9 cellular contexts compared by ENCODE assay signal in genomic region chr14:56333361-56334279, GRCh38.
DNase-seq lines count a peak whose midpoint lies in the region; ATAC-seq and TF ChIP-seq lines count a peak whose summit lies in the region.
"Had no signal": no experiment of that assay in that cellular context is flagged by ENCODE, and none has a peak within 500 bp of the region (broad histone marks: within the 10 kb centered on the region; RNA-seq: fewer than 3 reads in every experiment).

No MANE protein-coding gene starts in this region.

- H3K4me1 ChIP-seq in upper lobe of left lung, result peaks cover 8 to 18% (median 9%) of the 10 kb centered on the region in 4 donors

- H3K27ac Mint-ChIP-seq in activated CD8-positive, alpha-beta memory T cell treated with anti-CD3 and anti-CD28 coated beads, Interleukin-2, amount 10 ng/mL, durations not matched to agents 7 days and 5 days, result peak overlapping the region; percentile 53
- H3K27ac Mint-ChIP-seq in activated naive CD4-positive, alpha-beta T cell treated with anti-CD3 and anti-CD28 coated beads, Interleukin-2, amount 10 ng/mL, durations not matched to agents 7 days and 5 days, result no peak overlapping the region
- H3K27ac Mint-ChIP-seq: naive B cell had no signal

- H3K9me3 Mint-ChIP-seq in activated CD8-positive, alpha-beta memory T cell treated with anti-CD3 and anti-CD28 coated beads, Interleukin-2, amount 10 ng/mL, durations not matched to agents 7 days and 5 days (ENCODE audit: low read depth), result no peaks in the 10 kb centered on the region
- no peaks in the 10 kb centered on the region for H3K9me3 Mint-ChIP-seq in activated naive CD4-positive, alpha-beta T cell treated with anti-CD3 and anti-CD28 coated beads, Interleukin-2, amount 10 ng/mL, durations not matched to agents 7 days and 5 days
- H3K9me3 Mint-ChIP-seq: naive B cell had no signal

- H3K36me3 ChIP-seq in upper lobe of left lung, result no peaks in the 10 kb centered on the region

- H3K9me3 ChIP-seq in upper lobe of left lung, result no peaks in the 10 kb centered on the region

- no peak for DNase-seq in activated CD8-positive, alpha-beta memory T cell treated with anti-CD3 and anti-CD28 coated beads, Interleukin-2, amount 10 ng/mL, durations not matched to agents 7 days and 5 days
- DNase-seq in activated CD8-positive, alpha-beta memory T cell treated with anti-CD3 and anti-CD28 coated beads, Interleukin-2, amount 50 U/mL, for 48 hours, result no peak
- peak; percentile 88 for DNase-seq in fibroblast of villous mesenchyme (ENCODE audit: low read depth)
- DNase-seq in upper lobe of left lung, result peak in 1 of 2 donors; percentile 36
- no peak for DNase-seq in GM13977 (ENCODE audit: low spot score)
- DNase-seq in activated naive CD4-positive, alpha-beta T cell treated with anti-CD3 and anti-CD28 coated beads, Interleukin-2, amount 10 ng/mL, durations not matched to agents 7 days and 5 days, result no peak
- DNase-seq: naive B cell had no signal

- H3K4me3 ChIP-seq in fibroblast of villous mesenchyme (ENCODE audit: low read depth, low read length), result no peak overlapping the region
- H3K4me3 ChIP-seq in upper lobe of left lung, result no peak overlapping the region

- TF ChIP-seq POLR2A in upper lobe of left lung (IDR thresholded peaks at IDR 0.05), result no peak

- CTCF ChIA-PET in activated CD8-positive, alpha-beta memory T cell treated with anti-CD3 and anti-CD28 coated beads, Interleukin-2, amount 10 ng/mL, durations not matched to agents 7 days and 5 days (lab: Charles Lee), result no interaction called here
- CTCF ChIA-PET in activated naive CD4-positive, alpha-beta T cell treated with anti-CD3 and anti-CD28 coated beads, Interleukin-2, amount 10 ng/mL, durations not matched to agents 7 days and 5 days (lab: Charles Lee), result no interaction called here

- peaks cover 11% of the 10 kb centered on the region for H3K4me1 Mint-ChIP-seq in activated CD8-positive, alpha-beta memory T cell treated with anti-CD3 and anti-CD28 coated beads, Interleukin-2, amount 10 ng/mL, durations not matched to agents 7 days and 5 days
- H3K4me1 Mint-ChIP-seq in activated naive CD4-positive, alpha-beta T cell treated with anti-CD3 and anti-CD28 coated beads, Interleukin-2, amount 10 ng/mL, durations not matched to agents 7 days and 5 days, result peaks cover 12% of the 10 kb centered on the region
- H3K4me1 Mint-ChIP-seq: naive B cell had no signal

- H3K27me3 Mint-ChIP-seq in activated CD8-positive, alpha-beta memory T cell treated with anti-CD3 and anti-CD28 coated beads, Interleukin-2, amount 10 ng/mL, durations not matched to agents 7 days and 5 days, result no peaks in the 10 kb centered on the region
- H3K27me3 Mint-ChIP-seq in activated naive CD4-positive, alpha-beta T cell treated with anti-CD3 and anti-CD28 coated beads, Interleukin-2, amount 10 ng/mL, durations not matched to agents 7 days and 5 days, result no peaks in the 10 kb centered on the region
- H3K27me3 Mint-ChIP-seq: naive B cell had no signal

- H3K27me3 ChIP-seq in upper lobe of left lung, result no peaks in the 10 kb centered on the region

- in situ Hi-C loops in GM13977 (cut with MboI; ENCODE audit: low pct_unique_long_range_greater_than_20kb, low sequenced_read_pairs, unreplicated experiment), result loop anchor here (25.0 kb wide), 1 partner anchor 596 kb away; no protein-coding TSS in a partner anchor

- no peak for TF ChIP-seq CTCF in fibroblast of villous mesenchyme (IDR thresholded peaks at IDR 0.05; ENCODE audit: insufficient read depth, low read depth, low read length)
- TF ChIP-seq CTCF in upper lobe of left lung (IDR thresholded peaks at IDR 0.05), result no peak
- TF ChIP-seq CTCF in GM13977 (IDR thresholded peaks at IDR 0.05; ENCODE audit: extremely low read depth, insufficient read depth, missing control alignments), result no peak

- WGBS in upper lobe of left lung, 2 donors, result 56 to 66% methylated on average over 9 of the region's 9 CpGs

- no peak for ATAC-seq in activated CD8-positive, alpha-beta memory T cell treated with anti-CD3 and anti-CD28 coated beads, Interleukin-2, amount 10 ng/mL, durations not matched to agents 7 days and 5 days
- peak in 1 of 2 donors; percentile 68 for ATAC-seq in upper lobe of left lung (ENCODE audit: low FRiP score in 2 of 2)
- ATAC-seq in GM18511 (IDR thresholded peaks at IDR 0.05; ENCODE audit: unreplicated experiment), result no peak

- peak overlapping the region in 3 of 4 donors; percentile 4 to 67 (median 25) for H3K27ac ChIP-seq in upper lobe of left lung

- TF ChIP-seq EP300 in upper lobe of left lung (IDR thresholded peaks at IDR 0.05), result peak in 2 of 4 donors; percentile 12 to 51

- H3K36me3 Mint-ChIP-seq in activated CD8-positive, alpha-beta memory T cell treated with anti-CD3 and anti-CD28 coated beads, Interleukin-2, amount 10 ng/mL, durations not matched to agents 7 days and 5 days, result no peaks in the 10 kb centered on the region
- H3K36me3 Mint-ChIP-seq in activated naive CD4-positive, alpha-beta T cell treated with anti-CD3 and anti-CD28 coated beads, Interleukin-2, amount 10 ng/mL, durations not matched to agents 7 days and 5 days, result no peaks in the 10 kb centered on the region
- H3K36me3 Mint-ChIP-seq: naive B cell had no signal

- H3K4me3 Mint-ChIP-seq in activated CD8-positive, alpha-beta memory T cell treated with anti-CD3 and anti-CD28 coated beads, Interleukin-2, amount 10 ng/mL, durations not matched to agents 7 days and 5 days, result no peak overlapping the region
- H3K4me3 Mint-ChIP-seq in activated naive CD4-positive, alpha-beta T cell treated with anti-CD3 and anti-CD28 coated beads, Interleukin-2, amount 10 ng/mL, durations not matched to agents 7 days and 5 days, result no peak overlapping the region
- H3K4me3 Mint-ChIP-seq: naive B cell had no signal

TF ChIP-seq in PFSK-1, 5 proteins besides CTCF, POLR2A, EP300 and RAD21:
- TF ChIP-seq SIN3A (IDR thresholded peaks at IDR 0.05; ENCODE audit: borderline replicate concordance, insufficient read depth, low read length), result no peak
- no peak for TF ChIP-seq REST (IDR thresholded peaks at IDR 0.05; ENCODE audit: insufficient read depth in 1 of 2, low read depth in 2 of 2, low read length in 2 of 2)
- TF ChIP-seq FOXP2 (optimal IDR thresholded peaks at IDR 0.05; ENCODE audit: borderline replicate concordance, extremely low read depth, extremely low read length, insufficient read depth), result peak; percentile 60
